In genomic region chr1:161398900-161399256, GRCh38 we compare ENCODE assay signal across 9 cellular contexts. TPM values are rescaled to one million over a fixed set of nuclear protein-coding genes. Genes with fewer than 3 reads are reported as not detected.
DNase-seq lines count a peak whose midpoint lies in the region; ATAC-seq and TF ChIP-seq lines count a peak whose summit lies in the region.
"Had no signal": no experiment of that assay in that cellular context is flagged by ENCODE, and none has a peak within 500 bp of the region (broad histone marks: within the 10 kb centered on the region; RNA-seq: fewer than 3 reads in every experiment).

No MANE protein-coding gene starts in this region.

- H3K4me1 ChIP-seq in heart left ventricle (peaks cover 0 to 21% (median 8%) of the 10 kb centered on the region in 12 donors), skeletal muscle tissue (ENCODE audit: control insufficient read depth in 3 of 3, insufficient read depth in 3 of 3, low read length in 3 of 3) (peaks cover 0 to 6% (median 0%) of the 10 kb centered on the region in 3 donors)

- no peaks in the 10 kb centered on the region for H3K36me3 Mint-ChIP-seq in T-helper 17 cell (ENCODE audit: low read depth)

- intact Hi-C loops in heart left ventricle (cut with DNase I), result loop anchor here in 1 of 10 donors (10.0 kb wide), 1 partner anchor 346 kb away; the partner anchor contains the start of gene DUSP12

- WGBS in heart left ventricle, 4 donors, result 8 to 16% (median 13%) methylated on average over 17 of the region's 17 CpGs

- no peak for TF ChIP-seq POLR2A in heart left ventricle (IDR thresholded peaks at IDR 0.05)

- peak; percentile 15 for ATAC-seq in GM21737 (IDR thresholded peaks at IDR 0.05; ENCODE audit: unreplicated experiment)
- peak; percentile 38 for ATAC-seq in T-helper 17 cell
- peak in 2 of 4 donors; percentile 16 to 31 for ATAC-seq in heart left ventricle
- ATAC-seq in GM21447 (IDR thresholded peaks at IDR 0.05; ENCODE audit: unreplicated experiment), result no peak

- H3K27me3 Mint-ChIP-seq in T-helper 17 cell, result peaks cover 8% of the 10 kb centered on the region

- no peaks in the 10 kb centered on the region for H3K36me3 ChIP-seq in heart left ventricle
- H3K36me3 ChIP-seq in skeletal muscle tissue (ENCODE audit: control insufficient read depth in 3 of 3, insufficient read depth in 3 of 3, low read length in 3 of 3), result no peaks in the 10 kb centered on the region

- DNase-seq in T-helper 17 cell, result no peak
- DNase-seq in heart left ventricle, result no peak
- DNase-seq in HK-2 (ENCODE audit: unreplicated experiment), result no peak
- no peak for DNase-seq in NCI-H1105 (lab: John Stamatoyannopoulos, UW)
- no peak for DNase-seq in GOT3 (lab: John Stamatoyannopoulos, UW)

- H3K9ac ChIP-seq in skeletal muscle tissue (ENCODE audit: low read depth in 1 of 3, low read length in 3 of 3), result peak overlapping the region; percentile 96 to 100 (median 100)

- H3K4me3 ChIP-seq in heart left ventricle, result peak overlapping the region; percentile 57 to 94 (median 80)
- H3K4me3 ChIP-seq in skeletal muscle tissue (ENCODE audit: low read length in 3 of 3), result peak overlapping the region; percentile 89 to 96 (median 89)

- H3K4me1 Mint-ChIP-seq in T-helper 17 cell, result peaks cover 16% of the 10 kb centered on the region

- H3K4me3 Mint-ChIP-seq in T-helper 17 cell, result peak overlapping the region; percentile 90

- H3K27me3 ChIP-seq in heart left ventricle (no peaks in the 10 kb centered on the region), skeletal muscle tissue (ENCODE audit: control insufficient read depth in 3 of 3, insufficient read depth in 3 of 3, low read length in 3 of 3) (no peaks in the 10 kb centered on the region)

- H3K9me3 ChIP-seq in T-helper 17 cell (ENCODE audit: control insufficient read depth, low read length, poor library complexity, severe bottlenecking) (no peaks in the 10 kb centered on the region), heart left ventricle (no peaks in the 10 kb centered on the region), skeletal muscle tissue (ENCODE audit: control insufficient read depth in 3 of 3, low read length in 3 of 3) (no peaks in the 10 kb centered on the region)

- no peak for TF ChIP-seq CTCF in heart left ventricle (IDR thresholded peaks at IDR 0.05)

- H3K27ac Mint-ChIP-seq in T-helper 17 cell, result peak overlapping the region; percentile 99

- peak overlapping the region; percentile 98 to 100 (median 100) for H3K27ac ChIP-seq in heart left ventricle
- peak overlapping the region; percentile 100 for H3K27ac ChIP-seq in skeletal muscle tissue (ENCODE audit: low read depth, low read length)

RNA-seq across cellular contexts. Expression of gene CFAP126, which starts 31.2 kb away (rescaled TPM):
- not detected for total RNA-seq in T-helper 17 cell
- not detected for total RNA-seq in heart left ventricle
- polyA plus RNA-seq in heart left ventricle, result not detected
- total RNA-seq in skeletal muscle tissue, result not detected
- total RNA-seq: activated CD8-positive, alpha-beta memory T cell treated with anti-CD3 and anti-CD28 coated beads for 36 hours had no signal
